31 cellular contexts compared by ENCODE assay signal in genomic region chr4:40809058-40809457, GRCh38. TPM values are rescaled to one million over a fixed set of nuclear protein-coding genes. Genes with fewer than 3 reads are reported as not detected.
"Had no signal": no experiment of that assay in that cellular context is flagged by ENCODE, and none has a peak within 500 bp of the region (broad histone marks: within the 10 kb centered on the region; RNA-seq: fewer than 3 reads in every experiment).

No MANE protein-coding gene starts in this region.

- H3K27ac Mint-ChIP-seq: activated CD8-positive, alpha-beta T cell treated with anti-CD3 and anti-CD28 coated beads for 36 hours; activated naive CD4-positive, alpha-beta T cell treated with anti-CD3 and anti-CD28 coated beads, Interleukin-2, amount 10 ng/mL, durations not matched to agents 7 days and 5 days; activated naive CD8-positive, alpha-beta T cell treated with anti-CD3 and anti-CD28 coated beads for 36 hours; activated T-cell treated with anti-CD3 and anti-CD28 coated beads, Interleukin-2, amount 50 U/mL, for 72 hours; activated T-helper 2 cell treated with anti-CD3 and anti-CD28 coated beads, Interferon-gamma antibody, Interleukin-2, Interleukin-4, amounts not matched to agents 10 μg/mL and 5 μg/mL and 100 μg/mL, durations not matched to agents 14 hours and 24 hours and 36 hours had no signal

- ATAC-seq: activated CD4-positive, CD25-positive, alpha-beta regulatory T cell treated with anti-CD3 and anti-CD28 coated beads, Interleukin-2, amount 50 U/mL, for 24 hours; activated CD8-positive, alpha-beta T cell treated with anti-CD3 and anti-CD28 coated beads for 36 hours; activated T-cell treated with anti-CD3 and anti-CD28 coated beads, Interleukin-2, amount 50 U/mL, for 72 hours; K562; Panc1 had no signal

- H3K27me3 Mint-ChIP-seq: activated CD8-positive, alpha-beta T cell treated with anti-CD3 and anti-CD28 coated beads for 36 hours had no signal

- H3K4me1 Mint-ChIP-seq: activated naive CD4-positive, alpha-beta T cell treated with anti-CD3 and anti-CD28 coated beads, Interleukin-2, amount 10 ng/mL, durations not matched to agents 7 days and 5 days; activated naive CD8-positive, alpha-beta T cell treated with anti-CD3 and anti-CD28 coated beads for 36 hours had no signal

- H3K36me3 Mint-ChIP-seq: activated naive CD4-positive, alpha-beta T cell treated with anti-CD3 and anti-CD28 coated beads, Interleukin-2, amount 10 ng/mL, durations not matched to agents 7 days and 5 days; activated naive CD8-positive, alpha-beta T cell treated with anti-CD3 and anti-CD28 coated beads for 36 hours had no signal

- H3K9me3 Mint-ChIP-seq: activated CD8-positive, alpha-beta T cell treated with anti-CD3 and anti-CD28 coated beads for 36 hours; activated naive CD4-positive, alpha-beta T cell treated with anti-CD3 and anti-CD28 coated beads, Interleukin-2, amount 10 ng/mL, durations not matched to agents 7 days and 5 days; activated naive CD8-positive, alpha-beta T cell treated with anti-CD3 and anti-CD28 coated beads for 36 hours; activated T-cell treated with anti-CD3 and anti-CD28 coated beads, Interleukin-2, amount 50 U/mL, for 72 hours; activated T-helper 2 cell treated with anti-CD3 and anti-CD28 coated beads, Interferon-gamma antibody, Interleukin-2, Interleukin-4, amounts not matched to agents 10 μg/mL and 5 μg/mL and 100 μg/mL, durations not matched to agents 14 hours and 24 hours and 36 hours had no signal

- DNase-seq: activated CD4-positive, alpha-beta T cell treated with anti-CD3 and anti-CD28 coated beads for 4 hours; activated CD8-positive, alpha-beta memory T cell treated with anti-CD3 and anti-CD28 coated beads, Interleukin-2, amount 50 U/mL, for 4 hours; activated CD8-positive, alpha-beta T cell treated with anti-CD3 and anti-CD28 coated beads for 36 hours; activated gamma-delta T cell treated with Interleukin-2 at 50 U/mL for 16 hours; activated naive CD4-positive, alpha-beta T cell treated with anti-CD3 and anti-CD28 coated beads, Interleukin-2, amount 10 ng/mL, durations not matched to agents 7 days and 5 days; activated naive CD8-positive, alpha-beta T cell treated with anti-CD3 and anti-CD28 coated beads for 36 hours; activated T-cell treated with anti-CD3 and anti-CD28 coated beads, Interleukin-2, amount 50 U/mL, for 72 hours; anterior cingulate cortex; caudate nucleus; Karpas-422; MM.1S; NCI-H1105; NCI-H1436 treated with DMSO at 0.1 percent for 48 hours; NCI-H187 treated with DMSO at 0.1 percent for 48 hours; NCI-H2171; NCI-H2227 treated with DMSO at 0.1 percent for 48 hours; NCI-H446 treated with DMSO at 0.1 percent for 48 hours; NCI-H526; NCI-H774; NK-92 treated with Interleukin-12 subunit alpha and Interleukin-12 subunit beta, amount 100 ng/mL, for 24 hours; OCI-M1; Right ventricle myocardium superior; SJCRH30; SK-N-SH; T-helper 1 cell; WERI-Rb-1 had no signal

- H3K4me3 Mint-ChIP-seq: activated CD8-positive, alpha-beta T cell treated with anti-CD3 and anti-CD28 coated beads for 36 hours; activated naive CD4-positive, alpha-beta T cell treated with anti-CD3 and anti-CD28 coated beads, Interleukin-2, amount 10 ng/mL, durations not matched to agents 7 days and 5 days; activated naive CD8-positive, alpha-beta T cell treated with anti-CD3 and anti-CD28 coated beads for 36 hours; activated T-cell treated with anti-CD3 and anti-CD28 coated beads, Interleukin-2, amount 50 U/mL, for 72 hours had no signal

RNA-seq across cellular contexts. Expression of gene NSUN7, which starts 59.3 kb away (rescaled TPM):
- total RNA-seq: activated T-helper 2 cell treated with anti-CD3 and anti-CD28 coated beads, Interferon-gamma antibody, Interleukin-2, Interleukin-4, amounts not matched to agents 10 μg/mL and 5 μg/mL and 100 μg/mL, durations not matched to agents 14 hours and 24 hours and 36 hours; K562; T-helper 2 cell treated with Interferon-gamma antibody and Interleukin-4, amounts not matched to agents 100 ng/mL and 5 ng/mL, for 36 hours had no signal
